In the genomic region with DNA sequence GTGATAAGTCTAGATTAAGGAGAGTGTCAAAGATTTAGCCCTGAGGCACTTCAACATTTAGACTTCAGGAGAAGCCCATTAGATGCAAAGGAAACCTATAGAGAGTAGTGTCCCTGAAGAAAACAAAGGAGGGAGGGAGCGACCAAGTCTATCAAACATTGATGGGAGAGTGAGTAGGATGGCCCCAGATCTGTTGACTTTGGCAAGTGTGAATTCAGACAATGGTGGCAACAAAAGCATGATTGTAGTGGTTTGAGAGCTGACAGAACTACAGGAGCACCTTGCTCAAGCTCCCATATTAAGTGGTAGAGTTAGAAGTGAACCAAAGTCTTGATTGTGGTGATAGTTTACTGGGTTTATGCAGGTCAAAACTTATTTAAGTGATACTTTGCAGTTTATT, we compare ENCODE assay signal across 8 cellular contexts. TPM values are rescaled to one million over a fixed set of nuclear protein-coding genes. Genes with fewer than 3 reads are reported as not detected.
DNase-seq lines count a peak whose midpoint lies in the region; TF ChIP-seq lines count a peak whose summit lies in the region.
"Had no signal": no experiment of that assay in that cellular context is flagged by ENCODE, and none has a peak within 500 bp of the region (broad histone marks: within the 10 kb centered on the region; RNA-seq: fewer than 3 reads in every experiment).

No MANE protein-coding gene starts in this region.

- H3K4me1 ChIP-seq in spleen: peaks cover 28 to 54% (median 46%) of the 10 kb centered on the region in 6 donors

- TF ChIP-seq CTCF in HFF-Myc (IDR thresholded peaks at IDR 0.05; ENCODE audit: low read depth, low read length, missing control alignments): no peak
- no peak for TF ChIP-seq CTCF in WI38 (IDR thresholded peaks at IDR 0.05; ENCODE audit: low read depth, low read length)
- TF ChIP-seq CTCF in glutamatergic neuron (IDR thresholded peaks at IDR 0.05; ENCODE audit: partially characterized antibody, unreplicated experiment): no peak
- TF ChIP-seq CTCF in spleen (IDR thresholded peaks at IDR 0.05 in 8 of 11, conservative IDR thresholded peaks at IDR 0.05 in 3 of 11): no peak

- peak overlapping the region; percentile 98 for H3K4me3 Mint-ChIP-seq in glutamatergic neuron (ENCODE audit: unreplicated experiment)

- H3K36me3 Mint-ChIP-seq in glutamatergic neuron (ENCODE audit: unreplicated experiment): no peaks in the 10 kb centered on the region

- peak overlapping the region in 6 of 8 donors; percentile 81 to 96 (median 92) for H3K27ac ChIP-seq in spleen

- H3K27me3 Mint-ChIP-seq in glutamatergic neuron (ENCODE audit: unreplicated experiment): peaks cover 4% of the 10 kb centered on the region

- H3K9me3 ChIP-seq in spleen: no peaks in the 10 kb centered on the region

- peak overlapping the region; percentile 46 for H3K27ac Mint-ChIP-seq in glutamatergic neuron (ENCODE audit: unreplicated experiment)

- peak overlapping the region; percentile 68 for H3K4me3 ChIP-seq in HFF-Myc (replicated peaks; ENCODE audit: low read depth, low read length)
- peak overlapping the region; percentile 69 for H3K4me3 ChIP-seq in WI38 (ENCODE audit: low read depth, low read length)
- peak overlapping the region; percentile 65 to 94 (median 83) for H3K4me3 ChIP-seq in spleen

- 78 to 92% (median 85%) methylated on average over 1 of the region's 1 CpG for WGBS in spleen, 5 donors

- intact Hi-C loops in spleen (cut with DNase I; ENCODE audit: low total_unique reads): no loop called here

- TF ChIP-seq POLR2A in spleen (IDR thresholded peaks at IDR 0.05): no peak

- H3K4me1 Mint-ChIP-seq in glutamatergic neuron (ENCODE audit: low read depth, unreplicated experiment): peaks cover 19% of the 10 kb centered on the region

- no peaks in the 10 kb centered on the region for H3K27me3 ChIP-seq in spleen (replicated peaks in 1 of 7)

- H3K9me3 Mint-ChIP-seq in glutamatergic neuron (ENCODE audit: unreplicated experiment): peaks cover 9% of the 10 kb centered on the region

- no peak for DNase-seq in HFF-Myc (ENCODE audit: extremely low read depth, low read depth)
- no peak for DNase-seq in glutamatergic neuron
- no peak for DNase-seq in spleen
- DNase-seq in NCI-H2171 treated with DMSO at 0.1 percent for 48 hours (lab: John Stamatoyannopoulos, UW): no peak
- no peak for DNase-seq in DMS79 (lab: John Stamatoyannopoulos, UW)
- DNase-seq in NCI-H526 treated with DMSO at 0.1 percent for 48 hours (lab: John Stamatoyannopoulos, UW): no peak
- DNase-seq: activated CD4-positive, alpha-beta T cell treated with anti-CD3 and anti-CD28 coated beads for 1 hour had no signal

- H3K36me3 ChIP-seq in spleen: peaks cover 0 to 14% (median 0%) of the 10 kb centered on the region in 6 donors

RNA-seq across cellular contexts. Expression of a gene that starts 1.0 kb away (rescaled TPM):
- 62.7 TPM for total RNA-seq in glutamatergic neuron (ENCODE audit: unreplicated experiment)
- total RNA-seq in spleen: 10 to 100 TPM; 30.7 to 53.5 (median 34.5) TPM
- 10 to 100 TPM; 12.8 to 27.7 (median 14.5) TPM for polyA plus RNA-seq in spleen

RNA-seq across cellular contexts. Expression of a gene that starts 13.2 kb away (rescaled TPM):
- total RNA-seq in glutamatergic neuron (ENCODE audit: unreplicated experiment) (34.7 TPM), spleen (10 to 100 TPM in 6 of 7 donors, 1 to 10 TPM in 1; 8.1 to 19.6 (median 12.9) TPM)
- 10 to 100 TPM; 11.5 to 15.6 (median 12.9) TPM for polyA plus RNA-seq in spleen

RNA-seq across cellular contexts. Expression of a gene that starts 14.0 kb away (rescaled TPM):
- 42.1 TPM for total RNA-seq in glutamatergic neuron (ENCODE audit: unreplicated experiment)
- total RNA-seq in spleen: 10 to 100 TPM; 28.0 to 84.6 (median 56.7) TPM
- polyA plus RNA-seq in spleen: 10 to 100 TPM; 40.3 to 55.6 (median 45.6) TPM

RNA-seq across cellular contexts. Expression of a gene that starts 46.8 kb away (rescaled TPM):
- total RNA-seq in glutamatergic neuron (ENCODE audit: unreplicated experiment) (99.7 TPM), spleen (10 to 100 TPM; 53.5 to 86.2 (median 75.9) TPM)
- polyA plus RNA-seq in spleen: 10 to 100 TPM; 13.5 to 24.6 (median 13.6) TPM

RNA-seq across cellular contexts. Expression of a gene that starts 47.4 kb away (rescaled TPM):
- total RNA-seq in glutamatergic neuron (ENCODE audit: unreplicated experiment) (40.0 TPM), spleen (10 to 100 TPM; 41.2 to 63.4 (median 45.3) TPM)
- polyA plus RNA-seq in spleen: 10 to 100 TPM; 48.8 to 74.0 (median 73.0) TPM
